In genomic region chr17:63354251-63354650, GRCh38 we compare ENCODE assay signal across 22 cellular contexts.
A peak's percentile ranks its signal among the peaks of the same experiment; 100 is the strongest.
DNase-seq lines count a peak whose midpoint lies in the region; ATAC-seq and TF ChIP-seq lines count a peak whose summit lies in the region.
"Had no signal": no experiment of that assay in that cellular context is flagged by ENCODE, and none has a peak within 500 bp of the region (broad histone marks: within the 10 kb centered on the region; RNA-seq: fewer than 3 reads in every experiment).

No MANE protein-coding gene starts in this region.

- H3K14ac ChIP-seq in mesenchymal stem cell (ENCODE audit: low read length in 2 of 2), result no peak overlapping the region

- no peak overlapping the region for H3K27ac Mint-ChIP-seq in activated naive CD8-positive, alpha-beta T cell treated with anti-CD3 and anti-CD28 coated beads, Interleukin-2, amount 50 U/mL, for 24 hours
- H3K27ac Mint-ChIP-seq: CD4-positive, alpha-beta T cell; GM23338 had no signal

- H3K4me1 ChIP-seq in ascending aorta (peaks cover 3 to 18% of the 10 kb centered on the region in 2 donors), mesenchymal stem cell (ENCODE audit: control insufficient read depth, insufficient read depth, low read depth, low read length) (peaks cover 5% of the 10 kb centered on the region), gastrocnemius medialis (no peaks in the 10 kb centered on the region)

- H3K18ac ChIP-seq in mesenchymal stem cell (ENCODE audit: low read depth in 1 of 2, low read length in 2 of 2), result no peak overlapping the region

- no peak for ATAC-seq in gastrocnemius medialis
- ATAC-seq in activated naive CD8-positive, alpha-beta T cell treated with anti-CD3 and anti-CD28 coated beads, Interleukin-2, amount 50 U/mL, for 24 hours, result no peak
- ATAC-seq: GM23338, PC-3 had no signal

- peaks cover 7% of the 10 kb centered on the region for H3K4me1 Mint-ChIP-seq in activated naive CD8-positive, alpha-beta T cell treated with anti-CD3 and anti-CD28 coated beads, Interleukin-2, amount 50 U/mL, for 24 hours
- H3K4me1 Mint-ChIP-seq: H9 had no signal

- H3K27ac ChIP-seq in ascending aorta, result peak overlapping the region; percentile 21 to 57
- no peak overlapping the region for H3K27ac ChIP-seq in mesenchymal stem cell (ENCODE audit: low read length, poor library complexity, severe bottlenecking)
- H3K27ac ChIP-seq in gastrocnemius medialis, result no peak overlapping the region
- H3K27ac ChIP-seq: BLaER1 treated with 17β-estradiol and CSF1 and Interleukin-3, amounts not matched to agents 10 nM and 100 nM; SJCRH30 had no signal

- no peak overlapping the region for H2AK5ac ChIP-seq in mesenchymal stem cell (ENCODE audit: low read length, severe bottlenecking)

- no peak overlapping the region for H3K4ac ChIP-seq in mesenchymal stem cell (ENCODE audit: low read depth in 1 of 2, low read length in 2 of 2)

- intact Hi-C loops in ascending aorta (cut with DNase I) (no loop called here), gastrocnemius medialis (cut with DNase I; ENCODE audit: low total_unique reads) (loop anchor here (10.0 kb wide), 1 partner anchor 79 kb away; no protein-coding TSS in a partner anchor)

- H3K4me2 ChIP-seq in mesenchymal stem cell (ENCODE audit: low read length, poor library complexity, severe bottlenecking), result no peak overlapping the region
- H3K4me2 ChIP-seq: BLaER1 treated with 17β-estradiol and CSF1 and Interleukin-3, amounts not matched to agents 10 nM and 100 nM; GM23338 had no signal

- no peak overlapping the region for H2BK15ac ChIP-seq in mesenchymal stem cell (ENCODE audit: low read depth, poor library complexity, severe bottlenecking)

- H3K4me3 ChIP-seq in ascending aorta (no peak overlapping the region), mesenchymal stem cell (ENCODE audit: insufficient read depth in 1 of 2, low read depth in 1 of 2, low read length in 2 of 2) (no peak overlapping the region), gastrocnemius medialis (no peak overlapping the region)
- H3K4me3 ChIP-seq: BLaER1 treated with 17β-estradiol and CSF1 and Interleukin-3, amounts not matched to agents 10 nM and 100 nM; GM23338; SJCRH30 had no signal

- no peaks in the 10 kb centered on the region for H3K36me3 ChIP-seq in ascending aorta
- H3K36me3 ChIP-seq in mesenchymal stem cell (ENCODE audit: control insufficient read depth in 1 of 2, insufficient read depth in 2 of 2, low read depth in 1 of 2, low read length in 2 of 2), result peaks cover 3 to 23% of the 10 kb centered on the region in 2 experiments
- H3K36me3 ChIP-seq in gastrocnemius medialis, result no peaks in the 10 kb centered on the region

- no peak overlapping the region for H3K4me3 Mint-ChIP-seq in activated naive CD8-positive, alpha-beta T cell treated with anti-CD3 and anti-CD28 coated beads, Interleukin-2, amount 50 U/mL, for 24 hours
- H3K4me3 Mint-ChIP-seq: CD4-positive, alpha-beta T cell; GM23338; H9 had no signal

- in situ Hi-C loops in gastrocnemius medialis (cut with MboI; ENCODE audit: low sequenced_read_pairs in 4 of 4), result loop anchor here in 1 of 4 donors (25.0 kb wide), 1 partner anchor 108 kb away; no protein-coding TSS in a partner anchor

- no peak overlapping the region for H2AFZ ChIP-seq in mesenchymal stem cell (ENCODE audit: low read depth, low read length)
- H2AFZ ChIP-seq: GM23338 had no signal

- peak overlapping the region; percentile 27 for H3K9ac ChIP-seq in mesenchymal stem cell (ENCODE audit: low read length)
- H3K9ac ChIP-seq: BLaER1 treated with 17β-estradiol and CSF1 and Interleukin-3, amounts not matched to agents 10 nM and 100 nM had no signal

- no peak overlapping the region for H2BK120ac ChIP-seq in mesenchymal stem cell (ENCODE audit: low read depth, low read length)

- no peak overlapping the region for H2BK12ac ChIP-seq in mesenchymal stem cell (ENCODE audit: low read length in 2 of 2)

- TF ChIP-seq CTCF in ascending aorta (IDR thresholded peaks at IDR 0.05) (no peak), gastrocnemius medialis (IDR thresholded peaks at IDR 0.05 in 4 of 5, conservative IDR thresholded peaks at IDR 0.05 in 1 of 5) (no peak)

- H3K9me3 Mint-ChIP-seq in activated naive CD8-positive, alpha-beta T cell treated with anti-CD3 and anti-CD28 coated beads, Interleukin-2, amount 50 U/mL, for 24 hours, result no peaks in the 10 kb centered on the region
- H3K9me3 Mint-ChIP-seq: CD4-positive, alpha-beta T cell; GM23338; H9 had no signal

- no peak overlapping the region for H3K23ac ChIP-seq in mesenchymal stem cell (ENCODE audit: low read length in 2 of 2)

- H3K27me3 Mint-ChIP-seq in activated naive CD8-positive, alpha-beta T cell treated with anti-CD3 and anti-CD28 coated beads, Interleukin-2, amount 50 U/mL, for 24 hours, result no peaks in the 10 kb centered on the region
- H3K27me3 Mint-ChIP-seq: CD4-positive, alpha-beta T cell had no signal

- DNase-seq in EH (ENCODE audit: low read depth) (peak; percentile 28), ascending aorta (ENCODE audit: low spot score in 2 of 2) (no peak), fibroblast of peridontal ligament (ENCODE audit: extremely low read depth) (peak; percentile 45), mesenchymal stem cell (no peak), gastrocnemius medialis (no peak)
- DNase-seq in activated CD4-positive, alpha-beta T cell treated with anti-CD3 and anti-CD28 coated beads, Interleukin-2, amount 50 U/mL, for 4 hours, result no peak
- no peak for DNase-seq in activated naive CD8-positive, alpha-beta T cell treated with anti-CD3 and anti-CD28 coated beads, Interleukin-2, amount 50 U/mL, for 24 hours
- DNase-seq: AML-193; CD4-positive, alpha-beta T cell; H9; KG1; MM.1S; NCI-H1694; NCI-H2029 treated with DMSO at 0.1 percent for 48 hours; NCI-H446 treated with DMSO at 0.1 percent for 48 hours; NCI-H526; NCI-H82; NK-92 treated with Interleukin-12 subunit alpha and Interleukin-12 subunit beta, amount 100 ng/mL, for 24 hours; PC-3; SJCRH30 had no signal

- H2BK5ac ChIP-seq in mesenchymal stem cell (ENCODE audit: low read depth, low read length, poor library complexity, severe bottlenecking), result no peak overlapping the region

- H3K9me3 ChIP-seq in ascending aorta, result no peaks in the 10 kb centered on the region
- no peaks in the 10 kb centered on the region for H3K9me3 ChIP-seq in mesenchymal stem cell (ENCODE audit: control insufficient read depth, low read length)
- H3K9me3 ChIP-seq in gastrocnemius medialis, result no peaks in the 10 kb centered on the region
- H3K9me3 ChIP-seq: BLaER1 treated with 17β-estradiol and CSF1 and Interleukin-3, amounts not matched to agents 10 nM and 100 nM; SJCRH30 had no signal

- no CpG with 5 or more reads among the region's 4 CpGs for WGBS in mesenchymal stem cell

- peaks cover 2% of the 10 kb centered on the region for H3K36me3 Mint-ChIP-seq in activated naive CD8-positive, alpha-beta T cell treated with anti-CD3 and anti-CD28 coated beads, Interleukin-2, amount 50 U/mL, for 24 hours (ENCODE audit: low read depth)

- peaks cover 11% of the 10 kb centered on the region for H3K79me1 ChIP-seq in mesenchymal stem cell (replicated peaks; ENCODE audit: low read length, poor library complexity, severe bottlenecking)

- H3K27me3 ChIP-seq in ascending aorta (no peaks in the 10 kb centered on the region), mesenchymal stem cell (ENCODE audit: control insufficient read depth in 1 of 2, insufficient read depth in 1 of 2, low read length in 2 of 2) (no peaks in the 10 kb centered on the region), gastrocnemius medialis (no peaks in the 10 kb centered on the region)
- H3K27me3 ChIP-seq: BLaER1 treated with 17β-estradiol and CSF1 and Interleukin-3, amounts not matched to agents 10 nM and 100 nM; SJCRH30 had no signal

- TF ChIP-seq POLR2A in gastrocnemius medialis (IDR thresholded peaks at IDR 0.05), result no peak

- no peak overlapping the region for H4K8ac ChIP-seq in mesenchymal stem cell (ENCODE audit: low read length)

- no peak overlapping the region for H4K91ac ChIP-seq in mesenchymal stem cell (ENCODE audit: low read length)

Comparison
In these comparisons a context has a peak if more than half of its experiments do, and no peak if none do; other contexts are left out.
1. DNase-seq: peak in EH (single experiment) and fibroblast of peridontal ligament (single experiment); none in ascending aorta (0 of 2), mesenchymal stem cell (single experiment), activated CD4-positive, alpha-beta T cell treated with anti-CD3 and anti-CD28 coated beads, Interleukin-2, amount 50 U/mL, for 4 hours (0 of 2), gastrocnemius medialis (0 of 2) and activated naive CD8-positive, alpha-beta T cell treated with anti-CD3 and anti-CD28 coated beads, Interleukin-2, amount 50 U/mL, for 24 hours (single experiment).
2. H3K27ac ChIP-seq: peak in ascending aorta (2 of 2); none in mesenchymal stem cell (single experiment) and gastrocnemius medialis (0 of 4).